ENCODE assay signal across 17 cellular contexts in the genomic region with DNA sequence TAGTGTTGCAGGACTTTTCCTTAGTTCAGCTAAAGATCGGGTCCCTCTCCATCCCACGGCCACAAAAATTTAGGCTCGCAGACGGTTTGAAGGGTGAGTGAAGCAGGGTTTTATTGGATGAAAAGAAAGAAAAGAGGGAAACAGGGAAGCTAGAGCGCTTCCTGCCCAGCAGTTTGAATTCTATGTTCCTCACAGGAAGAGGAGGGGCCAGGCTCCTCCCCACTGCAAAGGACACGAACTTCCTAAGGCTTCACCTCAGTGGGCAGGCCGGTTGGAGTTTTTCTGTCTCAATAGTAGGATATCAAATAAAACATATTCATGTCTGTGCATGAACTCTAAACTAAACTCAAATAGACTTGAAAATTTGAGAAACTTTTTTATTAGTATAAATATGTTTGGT. TPM values are rescaled to one million over a fixed set of nuclear protein-coding genes. Genes with fewer than 3 reads are reported as not detected.
A peak's percentile ranks its signal among the peaks of the same experiment; 100 is the strongest.
DNase-seq lines count a peak whose midpoint lies in the region; ATAC-seq and TF ChIP-seq lines count a peak whose summit lies in the region.
"Had no signal": no experiment of that assay in that cellular context is flagged by ENCODE, and none has a peak within 500 bp of the region (broad histone marks: within the 10 kb centered on the region; RNA-seq: fewer than 3 reads in every experiment).

No MANE protein-coding gene starts in this region.

- H4K8ac ChIP-seq in IMR-90 (ENCODE audit: low read depth in 2 of 2, low read length in 2 of 2) = no peak overlapping the region

- H3K9me1 ChIP-seq in IMR-90 (ENCODE audit: insufficient read depth, low read length) = no peaks in the 10 kb centered on the region

- 96% methylated on average over 4 of the region's 7 CpGs; no CpG with 5 or more reads in 1 of the 2 experiments for WGBS in IMR-90 (ENCODE audit: extremely low coverage in 2 of 2, insufficient read length in 1 of 2), 2 experiments

- H3K4me1 Mint-ChIP-seq in activated naive CD8-positive, alpha-beta T cell (ENCODE audit: low read depth) = peaks cover 43% of the 10 kb centered on the region
- peaks cover 56% of the 10 kb centered on the region for H3K4me1 Mint-ChIP-seq in activated naive CD8-positive, alpha-beta T cell treated with anti-CD3 and anti-CD28 coated beads for 36 hours
- peaks cover 27 to 65% (median 54%) of the 10 kb centered on the region in 7 donors for H3K4me1 Mint-ChIP-seq in naive thymus-derived CD4-positive, alpha-beta T cell
- peaks cover 46 to 81% of the 10 kb centered on the region in 2 donors for H3K4me1 Mint-ChIP-seq in stimulated activated naive B cell treated with anti-CD40 and anti-IgM and Interleukin-4, amounts not matched to agents 10 μg/mL and 1 μg/mL and 100 μg/mL, for 72 hours

- peak overlapping the region; percentile 4 for H3K27ac Mint-ChIP-seq in activated naive CD8-positive, alpha-beta T cell
- no peak overlapping the region for H3K27ac Mint-ChIP-seq in activated naive CD8-positive, alpha-beta T cell treated with anti-CD3 and anti-CD28 coated beads for 36 hours
- H3K27ac Mint-ChIP-seq in naive thymus-derived CD4-positive, alpha-beta T cell = peak overlapping the region in 8 of 9 donors; percentile 50 to 95 (median 74)
- peak overlapping the region; percentile 87 for H3K27ac Mint-ChIP-seq in stimulated activated naive B cell treated with anti-CD40 and anti-IgM and Interleukin-4, amounts not matched to agents 10 μg/mL and 1 μg/mL and 100 μg/mL, for 72 hours

- TF ChIP-seq RAD21 in IMR-90 (IDR thresholded peaks at IDR 0.05; ENCODE audit: low read length) = no peak

- no peak overlapping the region for H2BK5ac ChIP-seq in IMR-90 (ENCODE audit: low read depth, low read length, poor library complexity, severe bottlenecking)

- no peak overlapping the region for H3K4me3 Mint-ChIP-seq in activated naive CD8-positive, alpha-beta T cell
- H3K4me3 Mint-ChIP-seq in activated naive CD8-positive, alpha-beta T cell treated with anti-CD3 and anti-CD28 coated beads for 36 hours = no peak overlapping the region
- H3K4me3 Mint-ChIP-seq in naive thymus-derived CD4-positive, alpha-beta T cell = peak overlapping the region in 2 of 10 donors; percentile 12 to 29
- H3K4me3 Mint-ChIP-seq in stimulated activated naive B cell treated with anti-CD40 and anti-IgM and Interleukin-4, amounts not matched to agents 10 μg/mL and 1 μg/mL and 100 μg/mL, for 72 hours = no peak overlapping the region
- H3K4me3 Mint-ChIP-seq: CD4-positive, CD25-positive, alpha-beta regulatory T cell had no signal

- H3K27ac ChIP-seq in IMR-90 (ENCODE audit: insufficient read depth, low read length) = no peak overlapping the region
- H3K27ac ChIP-seq in naive thymus-derived CD4-positive, alpha-beta T cell (ENCODE audit: low read depth, low read length) = peak overlapping the region; percentile 8
- H3K27ac ChIP-seq: Peyer's patch had no signal

- no peaks in the 10 kb centered on the region for H3K27me3 Mint-ChIP-seq in activated naive CD8-positive, alpha-beta T cell
- H3K27me3 Mint-ChIP-seq in activated naive CD8-positive, alpha-beta T cell treated with anti-CD3 and anti-CD28 coated beads for 36 hours = no peaks in the 10 kb centered on the region
- H3K27me3 Mint-ChIP-seq in naive thymus-derived CD4-positive, alpha-beta T cell = no peaks in the 10 kb centered on the region
- no peaks in the 10 kb centered on the region for H3K27me3 Mint-ChIP-seq in stimulated activated naive B cell treated with anti-CD40 and anti-IgM and Interleukin-4, amounts not matched to agents 10 μg/mL and 1 μg/mL and 100 μg/mL, for 72 hours
- H3K27me3 Mint-ChIP-seq: CD4-positive, CD25-positive, alpha-beta regulatory T cell had no signal

- H3K9me3 Mint-ChIP-seq in activated naive CD8-positive, alpha-beta T cell (ENCODE audit: low read depth) = no peaks in the 10 kb centered on the region
- H3K9me3 Mint-ChIP-seq in activated naive CD8-positive, alpha-beta T cell treated with anti-CD3 and anti-CD28 coated beads for 36 hours = peaks cover 3% of the 10 kb centered on the region
- no peaks in the 10 kb centered on the region for H3K9me3 Mint-ChIP-seq in naive thymus-derived CD4-positive, alpha-beta T cell
- peaks cover 4 to 5% of the 10 kb centered on the region in 2 donors for H3K9me3 Mint-ChIP-seq in stimulated activated naive B cell treated with anti-CD40 and anti-IgM and Interleukin-4, amounts not matched to agents 10 μg/mL and 1 μg/mL and 100 μg/mL, for 72 hours
- H3K9me3 Mint-ChIP-seq: CD4-positive, CD25-positive, alpha-beta regulatory T cell had no signal

- no peak overlapping the region for H2AK5ac ChIP-seq in IMR-90 (ENCODE audit: low read depth, low read length)

- H3K4me2 ChIP-seq in IMR-90 (ENCODE audit: low read depth, low read length) = no peak overlapping the region

- H3K36me3 ChIP-seq in IMR-90 (ENCODE audit: control insufficient read depth, insufficient read depth, low read length) = no peaks in the 10 kb centered on the region
- peaks cover 0 to 4% (median 0%) of the 10 kb centered on the region in 3 experiments for H3K36me3 ChIP-seq in naive thymus-derived CD4-positive, alpha-beta T cell (ENCODE audit: control insufficient read depth in 2 of 3, insufficient read depth in 3 of 3, low read length in 3 of 3)
- H3K36me3 ChIP-seq: Peyer's patch had no signal

- H3K4me1 ChIP-seq in IMR-90 (ENCODE audit: control insufficient read depth, insufficient read depth, low read length) = no peaks in the 10 kb centered on the region
- H3K4me1 ChIP-seq in naive thymus-derived CD4-positive, alpha-beta T cell (ENCODE audit: control insufficient read depth in 2 of 2, insufficient read depth in 2 of 2, low read length in 2 of 2) = peaks cover 0 to 27% of the 10 kb centered on the region in 2 donors
- H3K4me1 ChIP-seq: Peyer's patch had no signal

- no peak overlapping the region for H2BK20ac ChIP-seq in IMR-90 (ENCODE audit: low read depth, low read length)

- H2BK15ac ChIP-seq in IMR-90 (ENCODE audit: low read depth, low read length) = no peak overlapping the region

- H2AK9ac ChIP-seq in IMR-90 (replicated peaks; ENCODE audit: low read depth, low read length, poor library complexity) = no peak overlapping the region

- no peaks in the 10 kb centered on the region for H3K9me3 ChIP-seq in IMR-90 (ENCODE audit: control insufficient read depth, insufficient read depth, low read length)
- no peaks in the 10 kb centered on the region for H3K9me3 ChIP-seq in naive thymus-derived CD4-positive, alpha-beta T cell (ENCODE audit: control insufficient read depth in 2 of 3, low read length in 3 of 3)
- H3K9me3 ChIP-seq: Peyer's patch had no signal

- no peak for TF ChIP-seq CTCF in IMR-90 (conservative IDR thresholded peaks at IDR 0.05; ENCODE audit: low read depth, low read length)

- peaks cover 14% of the 10 kb centered on the region for H3K36me3 Mint-ChIP-seq in activated naive CD8-positive, alpha-beta T cell
- H3K36me3 Mint-ChIP-seq in activated naive CD8-positive, alpha-beta T cell treated with anti-CD3 and anti-CD28 coated beads for 36 hours = peaks cover 56% of the 10 kb centered on the region
- peaks cover 0 to 44% (median 33%) of the 10 kb centered on the region in 5 donors for H3K36me3 Mint-ChIP-seq in naive thymus-derived CD4-positive, alpha-beta T cell
- peaks cover 65 to 77% of the 10 kb centered on the region in 2 donors for H3K36me3 Mint-ChIP-seq in stimulated activated naive B cell treated with anti-CD40 and anti-IgM and Interleukin-4, amounts not matched to agents 10 μg/mL and 1 μg/mL and 100 μg/mL, for 72 hours

- ATAC-seq in IMR-90 (ENCODE audit: low read depth) = no peak
- no peak for ATAC-seq in naive thymus-derived CD4-positive, alpha-beta T cell
- ATAC-seq in stimulated activated naive B cell treated with anti-CD40 and anti-IgM and Interleukin-4, amounts not matched to agents 10 μg/mL and 1 μg/mL and 100 μg/mL, for 72 hours (replicated peaks) = no peak

- H2AFZ ChIP-seq in IMR-90 (replicated peaks; ENCODE audit: low read length, poor library complexity) = peak overlapping the region; percentile 23

- H3K23ac ChIP-seq in IMR-90 (ENCODE audit: low read depth, low read length) = no peak overlapping the region

- TF ChIP-seq POLR2A in IMR-90 (IDR thresholded peaks at IDR 0.05; ENCODE audit: low read depth, low read length) = no peak

- no peak overlapping the region for H3K18ac ChIP-seq in IMR-90 (ENCODE audit: low read depth, low read length)

- no peak for DNase-seq in activated naive CD8-positive, alpha-beta T cell treated with anti-CD3 and anti-CD28 coated beads for 36 hours
- no peak for DNase-seq in IMR-90
- no peak for DNase-seq in naive thymus-derived CD4-positive, alpha-beta T cell
- DNase-seq in stimulated activated naive B cell treated with anti-CD40 and anti-IgM and Interleukin-4, amounts not matched to agents 10 μg/mL and 1 μg/mL and 100 μg/mL, for 72 hours = no peak
- no peak for DNase-seq in SW 1271 (lab: John Stamatoyannopoulos, UW)
- no peak for DNase-seq in DMS79 (lab: John Stamatoyannopoulos, UW)
- DNase-seq: AML-193; CD4-positive, CD25-positive, alpha-beta regulatory T cell; GOT3; KBM-7; NCI-H1092; NCI-H187; NCI-H82; Peyer's patch; SHP77 treated with DMSO at 0.1 percent for 48 hours had no signal

- no peak overlapping the region for H4K5ac ChIP-seq in IMR-90 (ENCODE audit: low read depth, low read length)

- H3K56ac ChIP-seq in IMR-90 (ENCODE audit: extremely low read depth, insufficient read depth, low read length) = no peak overlapping the region

- no TSS peak for BruUV-seq in IMR-90 (replicated peaks; lab: Mats Ljungman, UMichigan)

- H3K14ac ChIP-seq in IMR-90 (replicated peaks; ENCODE audit: low read depth, low read length) = no peak overlapping the region

- in situ Hi-C loops in IMR-90 (cut with MboI; ENCODE audit: low sequenced_read_pairs) = no loop called here

- no peaks in the 10 kb centered on the region for H4K20me1 ChIP-seq in IMR-90 (ENCODE audit: insufficient read depth, low read length)

- intact Hi-C loops in IMR-90 (cut with micrococcal nuclease) = no loop called here
- intact Hi-C loops in naive thymus-derived CD4-positive, alpha-beta T cell (cut with micrococcal nuclease) = no loop called here

- H3K79me1 ChIP-seq in IMR-90 (ENCODE audit: low read depth in 1 of 2, low read length in 2 of 2) = no peaks in the 10 kb centered on the region

- H3K27me3 ChIP-seq in IMR-90 (ENCODE audit: control insufficient read depth, insufficient read depth, low read length) = no peaks in the 10 kb centered on the region; the same call in 1 of the 2 replicates
- no peaks in the 10 kb centered on the region for H3K27me3 ChIP-seq in naive thymus-derived CD4-positive, alpha-beta T cell (ENCODE audit: control insufficient read depth in 2 of 2, insufficient read depth in 2 of 2, low read length in 2 of 2)
- H3K27me3 ChIP-seq: Peyer's patch had no signal

- no peak overlapping the region for H3K4me3 ChIP-seq in IMR-90 (ENCODE audit: insufficient read depth, low read depth, low read length)
- H3K4me3 ChIP-seq in naive thymus-derived CD4-positive, alpha-beta T cell (ENCODE audit: low read length) = no peak overlapping the region
- H3K4me3 ChIP-seq: Peyer's patch had no signal

- H3K4ac ChIP-seq in IMR-90 (ENCODE audit: low read depth, low read length) = no peak overlapping the region

- no peak overlapping the region for H4K91ac ChIP-seq in IMR-90 (ENCODE audit: insufficient read depth, low read depth, low read length)

- dilution Hi-C loops in IMR-90 (cut with HindIII; ENCODE audit: low sequenced_read_pairs, unreplicated experiment) = no loop called here

- CTCF ChIA-PET in IMR-90 (lab: Yijun Ruan, JAX) = no interaction called here
- CTCF ChIA-PET in naive thymus-derived CD4-positive, alpha-beta T cell (lab: Charles Lee) = no interaction called here

- no peak overlapping the region for H2BK120ac ChIP-seq in IMR-90 (ENCODE audit: low read depth, low read length)

- no peak overlapping the region for H3K9ac ChIP-seq in IMR-90 (ENCODE audit: low read depth, low read length)

- POLR2A ChIA-PET in IMR-90 (lab: Charles Lee; ENCODE audit: unreplicated experiment) = no interaction called here
- POLR2A ChIA-PET in naive thymus-derived CD4-positive, alpha-beta T cell (lab: Charles Lee) = interaction anchor here (0.7 to 4.5 kb wide), 3 partner anchors 27 to 284 kb away, joined by 4 to 35 read pairs (median 4); partner anchors contain the start of genes DAPP1 and DNAJB14

RNA-seq across cellular contexts. Expression of gene DAPP1, which starts 27.4 kb away (rescaled TPM):
- total RNA-seq in activated naive CD8-positive, alpha-beta T cell treated with anti-CD3 and anti-CD28 coated beads for 36 hours = 10 to 100 TPM; 37.9 to 39.7 TPM
- not detected in 2 replicates for total RNA-seq in IMR-90 (2012; rRNA removed)
- not detected in 2 replicates for polyA plus RNA-seq in IMR-90 (2012; rRNA removed)
- not detected in 2 replicates for polyA plus RNA-seq in IMR-90 (2012; cell fraction: cytosol; rRNA removed)
- polyA plus RNA-seq in IMR-90 (2012; cell fraction: nucleus; rRNA removed; ENCODE audit: low replicate concordance) = not detected in 2 replicates
- total RNA-seq in naive thymus-derived CD4-positive, alpha-beta T cell = 10 to 100 TPM; 10.9 to 49.6 (median 20.7) TPM
- polyA plus RNA-seq in naive thymus-derived CD4-positive, alpha-beta T cell = 10 to 100 TPM; 17.7 to 23.2 TPM
- total RNA-seq: NCI-H460 had no signal

RNA-seq across cellular contexts. Expression of gene LAMTOR3, which starts 50.2 kb away (rescaled TPM):
- 10 to 100 TPM; 33.6 to 35.1 TPM for total RNA-seq in activated naive CD8-positive, alpha-beta T cell treated with anti-CD3 and anti-CD28 coated beads for 36 hours
- 35.7 and 56.1 TPM in 2 replicates for total RNA-seq in IMR-90 (2012; rRNA removed)
- 22.0 and 28.6 TPM in 2 replicates for polyA plus RNA-seq in IMR-90 (2012; rRNA removed)
- 4.0 and 5.5 TPM in 2 replicates for polyA plus RNA-seq in IMR-90 (2012; cell fraction: cytosol; rRNA removed)
- polyA plus RNA-seq in IMR-90 (2012; cell fraction: nucleus; rRNA removed; ENCODE audit: low replicate concordance) = 1.3 and 17.0 TPM in 2 replicates
- 10 to 100 TPM; 20.1 to 32.6 (median 27.4) TPM for total RNA-seq in naive thymus-derived CD4-positive, alpha-beta T cell
- polyA plus RNA-seq in naive thymus-derived CD4-positive, alpha-beta T cell = 10 to 100 TPM; 36.5 to 37.0 TPM

Comparison
In these comparisons a context has a peak if more than half of its experiments do, and no peak if none do; other contexts are left out.
1. RNA of gene DAPP1, which starts 27.4 kb away (total RNA-seq): 37.9 to 39.7 TPM in activated naive CD8-positive, alpha-beta T cell treated with anti-CD3 and anti-CD28 coated beads for 36 hours and 10.9 to 49.6 TPM in naive thymus-derived CD4-positive, alpha-beta T cell; not detected in IMR-90; every median in the first group is over 10 times any median in the second.